Comparison of ENCODE assay signal across 20 cellular contexts in genomic region chr10:117900280-117900679, GRCh38.
"Had no signal": no experiment of that assay in that cellular context is flagged by ENCODE, and none has a peak within 500 bp of the region (broad histone marks: within the 10 kb centered on the region; RNA-seq: fewer than 3 reads in every experiment).

No MANE protein-coding gene starts in this region.

- H3K9me3 ChIP-seq: SJCRH30 had no signal

- H3K4me3 ChIP-seq: SJCRH30 had no signal

- H3K36me3 ChIP-seq: SJCRH30 had no signal

- H3K4me1 ChIP-seq: SJCRH30 had no signal

- DNase-seq: activated CD4-positive, alpha-beta T cell treated with anti-CD3 and anti-CD28 coated beads for 48 hours; activated CD4-positive, alpha-beta T cell treated with anti-CD3 and anti-CD28 coated beads, Interleukin-2, amount 50 U/mL, for 48 hours; activated CD4-positive, CD25-positive, alpha-beta regulatory T cell treated with anti-CD3 and anti-CD28 coated beads, Interleukin-2, amount 50 U/mL, for 72 hours; activated effector memory CD4-positive, alpha-beta T cell treated with anti-CD3 and anti-CD28 coated beads, Interleukin-2, amount 50 U/mL, for 16 hours; activated naive CD4-positive, alpha-beta T cell treated with anti-CD3 and anti-CD28 coated beads for 36 hours; activated T-cell treated with anti-CD3 and anti-CD28 coated beads, Interleukin-2, amount 50 U/mL, for 4 hours; amygdala; Kasumi-1; KBM-7; NCI-H1105 treated with DMSO at 0.1 percent for 48 hours; NCI-H1694; NCI-H2029; NCI-H2107; NCI-H510A treated with DMSO at 0.1 percent for 48 hours; NCI-H774; NK-92 treated with Interleukin-12 subunit alpha and Interleukin-12 subunit beta, amount 100 ng/mL, for 24 hours; OCI-M1; Right ventricle myocardium superior had no signal

- H3K27ac ChIP-seq: RWPE1, SJCRH30 had no signal
